In genomic region chr11:48013269-48013901, GRCh38 we compare ENCODE assay signal across 9 cellular contexts. TPM values are rescaled to one million over a fixed set of nuclear protein-coding genes. Genes with fewer than 3 reads are reported as not detected.
A peak's percentile ranks its signal among the peaks of the same experiment; 100 is the strongest.
DNase-seq lines count a peak whose midpoint lies in the region; ATAC-seq and TF ChIP-seq lines count a peak whose summit lies in the region.
"Had no signal": no experiment of that assay in that cellular context is flagged by ENCODE, and none has a peak within 500 bp of the region (broad histone marks: within the 10 kb centered on the region; RNA-seq: fewer than 3 reads in every experiment).

No MANE protein-coding gene starts in this region.

- H4K5ac ChIP-seq in H9 (ENCODE audit: insufficient read length, low read depth, low read length) = no peak overlapping the region

- no peaks in the 10 kb centered on the region for H3K9me3 Mint-ChIP-seq in Caco-2 (ENCODE audit: unreplicated experiment)
- H3K9me3 Mint-ChIP-seq in activated CD8-positive, alpha-beta T cell treated with anti-CD3 and anti-CD28 coated beads for 36 hours = no peaks in the 10 kb centered on the region
- no peaks in the 10 kb centered on the region for H3K9me3 Mint-ChIP-seq in H9

- H3K4me1 ChIP-seq in Caco-2 (peaks cover 5% of the 10 kb centered on the region; the same call in 1 of the 2 replicates), vagina (peaks cover 10% of the 10 kb centered on the region), H9 (ENCODE audit: insufficient read depth, low read length) (peaks cover 7% of the 10 kb centered on the region; the same call in 1 of the 2 replicates)

- DNase-seq in Caco-2 = no peak
- peak; percentile 87 for DNase-seq in M059J (ENCODE audit: low read depth)
- peak; percentile 85 for DNase-seq in activated CD8-positive, alpha-beta T cell treated with anti-CD3 and anti-CD28 coated beads for 36 hours
- DNase-seq in iris pigment epithelial cell (ENCODE audit: low read depth) = peak; percentile 77
- DNase-seq in vagina (ENCODE audit: extremely low spot score in 2 of 2) = no peak
- no peak for DNase-seq in H9

- peaks cover 7% of the 10 kb centered on the region for H3K4me1 Mint-ChIP-seq in Caco-2 (ENCODE audit: low read depth, unreplicated experiment)
- peaks cover 86% of the 10 kb centered on the region for H3K4me1 Mint-ChIP-seq in activated CD8-positive, alpha-beta T cell treated with anti-CD3 and anti-CD28 coated beads for 36 hours (ENCODE audit: low read depth)
- peaks cover 37 to 41% of the 10 kb centered on the region in 2 experiments for H3K4me1 Mint-ChIP-seq in H9

- H3K27ac Mint-ChIP-seq in Caco-2 (ENCODE audit: unreplicated experiment) (peak overlapping the region; percentile 50), H9 (no peak overlapping the region; a peak in 1 of 7 replicates)
- peak overlapping the region; percentile 97 for H3K27ac Mint-ChIP-seq in activated CD8-positive, alpha-beta T cell treated with anti-CD3 and anti-CD28 coated beads for 36 hours

- no peaks in the 10 kb centered on the region for H4K20me1 ChIP-seq in H9 (ENCODE audit: control insufficient read depth, insufficient read depth, insufficient read length)

- H3K23me2 ChIP-seq in H9 (ENCODE audit: insufficient read length, low read depth, low read length, poor library complexity, severe bottlenecking) = no peaks in the 10 kb centered on the region

- H2BK15ac ChIP-seq in H9 (ENCODE audit: low read depth, low read length) = no peak overlapping the region

- POLR2A ChIA-PET in Caco-2 (lab: Charles Lee) = no interaction called here
- POLR2A ChIA-PET in activated CD8-positive, alpha-beta T cell treated with anti-CD3 and anti-CD28 coated beads for 36 hours (lab: Charles Lee) = interaction anchor here (5.4 kb wide), 1 partner anchor 11 kb away, joined by 25 read pairs; no protein-coding TSS in a partner anchor

- no peak overlapping the region for H3K4me3 ChIP-seq in Caco-2 (ENCODE audit: low read depth, low read length)
- no peak overlapping the region for H3K4me3 ChIP-seq in vagina

- H3K9ac ChIP-seq in H9 (ENCODE audit: extremely low read depth, insufficient read length, low read length) = no peak overlapping the region

- no peaks in the 10 kb centered on the region for H3K36me3 Mint-ChIP-seq in Caco-2 (ENCODE audit: insufficient read depth, unreplicated experiment)
- peaks cover 11% of the 10 kb centered on the region for H3K36me3 Mint-ChIP-seq in activated CD8-positive, alpha-beta T cell treated with anti-CD3 and anti-CD28 coated beads for 36 hours (ENCODE audit: low read depth)
- no peaks in the 10 kb centered on the region for H3K36me3 Mint-ChIP-seq in H9 (ENCODE audit: insufficient read depth in 1 of 3, low read depth in 3 of 3)

- H3K27me3 Mint-ChIP-seq in Caco-2 (ENCODE audit: insufficient read depth, unreplicated experiment) (no peaks in the 10 kb centered on the region), H9 (ENCODE audit: low read depth) (no peaks in the 10 kb centered on the region)
- no peaks in the 10 kb centered on the region for H3K27me3 Mint-ChIP-seq in activated CD8-positive, alpha-beta T cell treated with anti-CD3 and anti-CD28 coated beads for 36 hours

- H3K56ac ChIP-seq in H9 (ENCODE audit: insufficient read length, low read depth, low read length) = no peak overlapping the region

- ATAC-seq in GM21528 (IDR thresholded peaks at IDR 0.05; ENCODE audit: low FRiP score, unreplicated experiment) = peak; percentile 65
- ATAC-seq in activated CD8-positive, alpha-beta T cell treated with anti-CD3 and anti-CD28 coated beads for 36 hours = peak; percentile 38
- ATAC-seq in HG03280 (IDR thresholded peaks at IDR 0.05; ENCODE audit: unreplicated experiment) = no peak

- no peaks in the 10 kb centered on the region for H3K36me3 ChIP-seq in Caco-2 (ENCODE audit: control insufficient read depth, insufficient read depth, low read length)
- no peaks in the 10 kb centered on the region for H3K36me3 ChIP-seq in vagina

- CTCF ChIA-PET in Caco-2 (lab: Charles Lee) = no interaction called here
- CTCF ChIA-PET in activated CD8-positive, alpha-beta T cell treated with anti-CD3 and anti-CD28 coated beads for 36 hours (lab: Charles Lee) = interaction anchor here (1.3 to 2.5 kb wide), 5 partner anchors 11 to 95 kb away, joined by 4 to 9 read pairs (median 6); no protein-coding TSS in a partner anchor

- TF ChIP-seq POLR2A in vagina (IDR thresholded peaks at IDR 0.05) = no peak

- no peak overlapping the region for H3K4ac ChIP-seq in H9 (ENCODE audit: low read depth, low read length)

- H3K14ac ChIP-seq in H9 (ENCODE audit: insufficient read depth, low read length) = no peak overlapping the region

- no peak overlapping the region for H3K18ac ChIP-seq in H9 (ENCODE audit: insufficient read length, low read depth, low read length)

- no peak overlapping the region for H3K4me2 ChIP-seq in H9 (ENCODE audit: insufficient read depth, insufficient read length, low read length)

- H2AK5ac ChIP-seq in H9 (ENCODE audit: insufficient read length, low read length) = no peak overlapping the region

- H4K91ac ChIP-seq in H9 (ENCODE audit: insufficient read length, low read depth, low read length) = no peak overlapping the region

- H3T11ph ChIP-seq in H9 (ENCODE audit: low read length) = no peak overlapping the region

- no peak overlapping the region for H3K4me3 Mint-ChIP-seq in Caco-2 (ENCODE audit: unreplicated experiment)
- peak overlapping the region; percentile 38 for H3K4me3 Mint-ChIP-seq in activated CD8-positive, alpha-beta T cell treated with anti-CD3 and anti-CD28 coated beads for 36 hours
- H3K4me3 Mint-ChIP-seq in H9 = no peak overlapping the region

- H2AFZ ChIP-seq in H9 (ENCODE audit: low read length) = no peak overlapping the region

- no peak overlapping the region for H3K23ac ChIP-seq in H9 (ENCODE audit: insufficient read length, low read depth, low read length)

- H3K79me1 ChIP-seq in H9 (ENCODE audit: insufficient read depth, low read depth, low read length, poor library complexity, severe bottlenecking) = no peaks in the 10 kb centered on the region

- H2BK120ac ChIP-seq in H9 (ENCODE audit: low read depth, low read length, poor library complexity, severe bottlenecking) = no peak overlapping the region

- intact Hi-C loops in Caco-2 (cut with micrococcal nuclease; ENCODE audit: unreplicated experiment) (no loop called here), vagina (cut with DNase I) (no loop called here)
- intact Hi-C loops in activated CD8-positive, alpha-beta T cell treated with anti-CD3 and anti-CD28 coated beads for 36 hours (cut with micrococcal nuclease) = no loop called here

- H2BK5ac ChIP-seq in H9 (ENCODE audit: insufficient read length, low read length) = no peak overlapping the region

- H2BK12ac ChIP-seq in H9 (ENCODE audit: insufficient read length, low read depth, low read length) = no peak overlapping the region

- H2BK20ac ChIP-seq in H9 (ENCODE audit: low read depth, low read length, poor library complexity, severe bottlenecking) = no peak overlapping the region

- BruUV-seq in Caco-2 (replicated peaks; lab: Mats Ljungman, UMichigan) = no TSS peak

- H4K8ac ChIP-seq in H9 (replicated peaks; ENCODE audit: insufficient read length, low read depth, low read length) = no peak overlapping the region

- H3K9me3 ChIP-seq in Caco-2 (no peaks in the 10 kb centered on the region), vagina (no peaks in the 10 kb centered on the region), H9 (ENCODE audit: control insufficient read depth, low read depth, low read length) (no peaks in the 10 kb centered on the region)

- H3K27me3 ChIP-seq in Caco-2 (replicated peaks; ENCODE audit: control insufficient read depth, insufficient read depth, low read length) = no peaks in the 10 kb centered on the region
- H3K27me3 ChIP-seq in vagina = no peaks in the 10 kb centered on the region
- no peaks in the 10 kb centered on the region for H3K27me3 ChIP-seq in H9 (ENCODE audit: insufficient read depth, low read length)

- H3K27ac ChIP-seq in vagina (peak overlapping the region; percentile 17), H9 (ENCODE audit: insufficient read length, low read depth, low read length) (no peak overlapping the region)
- H3K27ac ChIP-seq: epithelial cell of prostate had no signal

- WGBS in H9 (ENCODE audit: extremely low coverage, insufficient read length, low lambda C conversion rate) = no CpG with 5 or more reads among the region's 8 CpGs

- TF ChIP-seq CTCF in Caco-2 (IDR thresholded peaks at IDR 0.05; ENCODE audit: insufficient read depth in 1 of 2, low read depth in 1 of 2, low read length in 1 of 2, severe bottlenecking in 1 of 2, unreplicated experiment in 1 of 2) = no peak
- TF ChIP-seq CTCF in activated CD8-positive, alpha-beta T cell treated with anti-CD3 and anti-CD28 coated beads for 36 hours (IDR thresholded peaks at IDR 0.05) = no peak
- no peak for TF ChIP-seq CTCF in vagina (IDR thresholded peaks at IDR 0.05)
- TF ChIP-seq CTCF in H9 (conservative IDR thresholded peaks at IDR 0.05) = no peak

- no peaks in the 10 kb centered on the region; the same call in 1 of the 2 replicates for H3K79me2 ChIP-seq in H9 (ENCODE audit: insufficient read depth, low read length)

RNA-seq across cellular contexts. Expression of gene PTPRJ, which starts 33.0 kb away (rescaled TPM):
- total RNA-seq in Caco-2 (2022) (9.7 and 11.0 TPM in 2 replicates), vagina (4.7 TPM), H9 (2021) (10.6 and 11.4 TPM in 2 replicates)
- total RNA-seq in M059J (2014; rRNA removed; shearing (Covaris generic)) = 32.7 and 54.8 TPM in 2 replicates
- total RNA-seq in activated CD8-positive, alpha-beta T cell treated with anti-CD3 and anti-CD28 coated beads for 36 hours = 10 to 100 TPM; 21.5 to 23.4 TPM

Comparison
In these comparisons a context has a peak if more than half of its experiments do, and no peak if none do; other contexts are left out.
1. DNase-seq: peak in M059J (single experiment), activated CD8-positive, alpha-beta T cell treated with anti-CD3 and anti-CD28 coated beads for 36 hours (single experiment) and iris pigment epithelial cell (single experiment); none in Caco-2 (0 of 2), vagina (0 of 2) and H9 (single experiment).
2. H3K27ac Mint-ChIP-seq: peak in Caco-2 (single experiment) and activated CD8-positive, alpha-beta T cell treated with anti-CD3 and anti-CD28 coated beads for 36 hours (single experiment); none in H9 (0 of 3).